In the genomic region with DNA sequence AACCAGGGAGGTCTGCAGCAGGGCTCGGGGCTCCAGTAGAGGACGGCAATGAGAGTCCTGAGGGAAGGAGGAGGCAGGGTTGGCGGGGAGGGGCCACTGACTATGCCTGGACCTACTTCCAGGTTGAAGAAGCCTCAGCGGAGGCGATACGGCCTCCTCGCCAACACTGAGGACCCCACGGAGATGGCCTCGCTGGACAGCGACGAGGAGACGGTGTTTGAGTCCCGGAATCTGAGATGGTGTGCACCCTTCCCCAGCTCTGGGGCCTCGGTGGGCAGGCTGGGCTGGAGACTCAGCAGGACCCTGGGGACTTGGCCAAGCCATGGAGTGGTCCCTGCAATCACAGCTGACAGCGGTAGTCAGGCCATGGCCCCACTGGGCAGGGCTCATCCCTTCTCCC, we compare ENCODE assay signal across 8 cellular contexts. TPM values are rescaled to one million over a fixed set of nuclear protein-coding genes. Genes with fewer than 3 reads are reported as not detected.
DNase-seq lines count a peak whose midpoint lies in the region; ATAC-seq, FAIRE-seq and TF ChIP-seq lines count a peak whose summit lies in the region.
"Had no signal": no experiment of that assay in that cellular context is flagged by ENCODE, and none has a peak within 500 bp of the region (broad histone marks: within the 10 kb centered on the region; RNA-seq: fewer than 3 reads in every experiment).

No MANE protein-coding gene starts in this region.

- 86 to 88% methylated on average over 15 of the region's 15 CpGs for WGBS in GM23248 (ENCODE audit: low coverage in 1 of 2, low lambda C conversion rate in 2 of 2, missing lambda C conversion rate in 2 of 2), 2 experiments
- WGBS in H1 (ENCODE audit: extremely low coverage in 1 of 2, insufficient coverage in 1 of 2, insufficient read length in 1 of 2, insufficient replicate concordance in 2 of 2, low coverage in 1 of 2, low lambda C conversion rate in 2 of 2, missing lambda C conversion rate in 1 of 2), 2 experiments, result 99% methylated on average over 12 of the region's 15 CpGs; no CpG with 5 or more reads in 1 of the 2 experiments
- 96% methylated on average over 15 of the region's 15 CpGs for WGBS in smooth muscle cell (ENCODE audit: low lambda C conversion rate)

- H3K27ac ChIP-seq in GM23248 (no peak overlapping the region), OCI-LY3 (ENCODE audit: low read length) (no peak overlapping the region), H1 (ENCODE audit: low read depth, low read length) (no peak overlapping the region), smooth muscle cell (ENCODE audit: low read depth) (no peak overlapping the region)

- H3K23me2 ChIP-seq in H1 (ENCODE audit: low read depth, low read length), result peaks cover 10% of the 10 kb centered on the region; the same call in 1 of the 2 replicates

- peak overlapping the region; percentile 76; the same call in 1 of the 2 replicates for H3K4me3 ChIP-seq in GM23248
- no peak overlapping the region for H3K4me3 ChIP-seq in OCI-LY3 (ENCODE audit: low read length)
- no peak overlapping the region; a peak in 1 of 8 replicates for H3K4me3 ChIP-seq in H1 (ENCODE audit: extremely low read depth in 1 of 4, insufficient read depth in 2 of 4, low read depth in 3 of 4, low read length in 4 of 4)
- no peak overlapping the region for H3K4me3 ChIP-seq in smooth muscle cell

- no peaks in the 10 kb centered on the region for H3K27me3 ChIP-seq in GM23248 (replicated peaks; ENCODE audit: insufficient read depth)
- no peaks in the 10 kb centered on the region for H3K27me3 ChIP-seq in OCI-LY3 (ENCODE audit: low read depth, low read length)
- H3K27me3 ChIP-seq in H1 (replicated peaks in 1 of 4; ENCODE audit: control insufficient read depth in 3 of 4, extremely low read depth in 1 of 4, insufficient read depth in 3 of 4, low read length in 3 of 4), result no peaks in the 10 kb centered on the region
- no peaks in the 10 kb centered on the region for H3K27me3 ChIP-seq in smooth muscle cell (ENCODE audit: low read depth)

- no peak overlapping the region for H2BK20ac ChIP-seq in H1 (ENCODE audit: low read length)

- H2BK5ac ChIP-seq in H1 (ENCODE audit: low read depth, low read length), result no peak overlapping the region

- ATAC-seq in HG03039 (IDR thresholded peaks at IDR 0.05; ENCODE audit: unreplicated experiment) (no peak), HG02970 (IDR thresholded peaks at IDR 0.05; ENCODE audit: low FRiP score, unreplicated experiment) (no peak)

- in situ Hi-C loops in GM23248 (cut with MboI), result no loop called here

- no peak overlapping the region; the same call in 1 of the 2 replicates for H4K8ac ChIP-seq in H1 (ENCODE audit: extremely low read depth, insufficient read depth, low read length)

- no peak for TF ChIP-seq POLR2A in H1 (IDR thresholded peaks at IDR 0.05; ENCODE audit: control extremely low read depth in 1 of 2, low read depth in 2 of 2, low read length in 2 of 2)

- peak overlapping the region; percentile 89; the same call in 1 of the 2 replicates for H3K9ac ChIP-seq in GM23248
- no peak overlapping the region for H3K9ac ChIP-seq in OCI-LY3 (ENCODE audit: low read length)
- H3K9ac ChIP-seq in H1 (replicated peaks in 1 of 4; ENCODE audit: extremely low read depth in 1 of 4, low read depth in 3 of 4, low read length in 3 of 4), result no peak overlapping the region
- H3K9ac ChIP-seq in smooth muscle cell (ENCODE audit: low read depth), result no peak overlapping the region

- H2BK15ac ChIP-seq in H1 (ENCODE audit: low read length), result no peak overlapping the region

- H3K9me2 ChIP-seq in GM23248 (ENCODE audit: insufficient read depth), result no peaks in the 10 kb centered on the region

- H2BK120ac ChIP-seq in H1 (replicated peaks; ENCODE audit: low read depth, low read length), result no peak overlapping the region

- no peak for FAIRE-seq in H1 (lab: Jason Lieb, UNC)

- H4K91ac ChIP-seq in H1 (replicated peaks; ENCODE audit: insufficient read length, low read length), result no peak overlapping the region

- H3K79me2 ChIP-seq in GM23248 (ENCODE audit: insufficient read depth) (peaks cover 34% of the 10 kb centered on the region), OCI-LY3 (ENCODE audit: low read length) (peaks cover 40% of the 10 kb centered on the region), H1 (ENCODE audit: control insufficient read depth in 1 of 2, insufficient read depth in 2 of 2, low read length in 2 of 2) (peaks cover 0 to 14% of the 10 kb centered on the region in 2 experiments; a peak in 1 of 4 replicates), smooth muscle cell (ENCODE audit: low read depth) (peaks cover 43% of the 10 kb centered on the region)

- H3K23ac ChIP-seq in H1 (ENCODE audit: insufficient read length), result no peak overlapping the region

- H3K14ac ChIP-seq in H1 (ENCODE audit: insufficient read length), result no peak overlapping the region

- 0 out of 2 replicates have a peak overlapping the region, but pooled peaks have one; percentile 17 for H2BK12ac ChIP-seq in H1 (ENCODE audit: low read depth, low read length)

- H3K18ac ChIP-seq in H1 (ENCODE audit: extremely low read depth, low read length), result no peak overlapping the region

- H3K36me3 ChIP-seq in GM23248 (ENCODE audit: low read depth), result peaks cover 23% of the 10 kb centered on the region; the same call in 1 of the 2 replicates
- peaks cover 43% of the 10 kb centered on the region for H3K36me3 ChIP-seq in OCI-LY3 (replicated peaks; ENCODE audit: low read depth, low read length)
- H3K36me3 ChIP-seq in H1 (ENCODE audit: control insufficient read depth in 2 of 4, insufficient read depth in 4 of 4, low read length in 3 of 4), result peaks cover 16 to 33% (median 26%) of the 10 kb centered on the region in 4 experiments
- peaks cover 8% of the 10 kb centered on the region for H3K36me3 ChIP-seq in smooth muscle cell (ENCODE audit: low read depth)

- no peak for TF ChIP-seq RAD21 in H1 (IDR thresholded peaks at IDR 0.05 in 1 of 2, conservative IDR thresholded peaks at IDR 0.05 in 1 of 2; ENCODE audit: low read depth in 2 of 2, low read length in 2 of 2)

- peaks cover 31% of the 10 kb centered on the region for H3F3A ChIP-seq in GM23248 (ENCODE audit: insufficient read depth)
- H3F3A ChIP-seq in smooth muscle cell (ENCODE audit: low read depth), result peaks cover 30% of the 10 kb centered on the region

- POLR2A ChIA-PET in H1 (lab: Charles Lee; ENCODE audit: partially characterized antibody), result interaction anchor here (1.4 to 11.4 kb wide), 3 partner anchors 16 to 103 kb away, joined by 5 to 331 read pairs (median 5); partner anchors contain the start of gene CIRBP

- H4K5ac ChIP-seq in H1 (ENCODE audit: insufficient read length, low read depth, low read length), result no peak overlapping the region

- H3K4me1 ChIP-seq in GM23248 (ENCODE audit: insufficient read depth) (peaks cover 5% of the 10 kb centered on the region; the same call in 1 of the 2 replicates), OCI-LY3 (ENCODE audit: low read length) (peaks cover 17% of the 10 kb centered on the region), H1 (replicated peaks in 1 of 4; ENCODE audit: control insufficient read depth in 3 of 4, insufficient read depth in 4 of 4, low read length in 3 of 4) (peaks cover 0 to 18% (median 14%) of the 10 kb centered on the region in 4 experiments; a peak in 5 of 7 replicates), smooth muscle cell (ENCODE audit: low read depth) (peaks cover 19% of the 10 kb centered on the region)

- no peak overlapping the region for H3K56ac ChIP-seq in H1 (replicated peaks; ENCODE audit: insufficient read length, low read depth, low read length)

- no peak for TF ChIP-seq EP300 in H1 (IDR thresholded peaks at IDR 0.05; ENCODE audit: borderline replicate concordance in 1 of 2, low read depth in 2 of 2, low read length in 2 of 2)

- H3K4me2 ChIP-seq in GM23248 (ENCODE audit: unreplicated experiment) (no peak overlapping the region), OCI-LY3 (ENCODE audit: low read length) (peak overlapping the region; percentile 82), H1 (ENCODE audit: insufficient read depth in 1 of 2, low read depth in 2 of 2, low read length in 2 of 2) (peak overlapping the region in 1 of 2 experiments; percentile 80; a peak in 1 of 4 replicates), smooth muscle cell (peak overlapping the region; percentile 99)

- no peaks in the 10 kb centered on the region for H3K9me3 ChIP-seq in GM23248 (ENCODE audit: low read depth)
- H3K9me3 ChIP-seq in OCI-LY3 (ENCODE audit: insufficient read depth, low read length), result no peaks in the 10 kb centered on the region
- no peaks in the 10 kb centered on the region for H3K9me3 ChIP-seq in H1 (ENCODE audit: insufficient read depth in 2 of 2, low read depth in 1 of 2, low read length in 1 of 2)
- no peaks in the 10 kb centered on the region for H3K9me3 ChIP-seq in smooth muscle cell (replicated peaks; ENCODE audit: low read depth)

- H3K4ac ChIP-seq in H1 (replicated peaks; ENCODE audit: insufficient read length, low read depth, low read length), result no peak overlapping the region

- DNase-seq in GM23248 (no peak), H1 (ENCODE audit: low read depth in 1 of 2, low spot score in 2 of 2) (no peak), smooth muscle cell (lab: John Stamatoyannopoulos, UW; ENCODE audit: unreplicated experiment) (no peak), NCI-H510A treated with DMSO at 0.1 percent for 48 hours (lab: John Stamatoyannopoulos, UW) (no peak)
- DNase-seq: head of caudate nucleus had no signal

- H2AFZ ChIP-seq in GM23248 (no peak overlapping the region), OCI-LY3 (ENCODE audit: low read depth, low read length) (no peak overlapping the region), H1 (ENCODE audit: low read length) (no peak overlapping the region), smooth muscle cell (ENCODE audit: low read depth) (no peak overlapping the region)

- H3K79me1 ChIP-seq in H1 (ENCODE audit: low read depth, low read length), result peaks cover 15% of the 10 kb centered on the region

- H4K20me1 ChIP-seq in GM23248 (ENCODE audit: insufficient read depth) (no peaks in the 10 kb centered on the region), OCI-LY3 (ENCODE audit: insufficient read depth, low read length) (peaks cover 5% of the 10 kb centered on the region; the same call in 1 of the 2 replicates), H1 (replicated peaks in 1 of 2; ENCODE audit: control insufficient read depth in 1 of 2, insufficient read depth in 2 of 2, low read length in 2 of 2) (peaks cover 2 to 20% of the 10 kb centered on the region in 2 experiments), smooth muscle cell (ENCODE audit: low read depth) (peaks cover 31% of the 10 kb centered on the region)

- no peak for TF ChIP-seq CTCF in OCI-LY3 (IDR thresholded peaks at IDR 0.05; ENCODE audit: low read depth, low read length)
- TF ChIP-seq CTCF in H1 (IDR thresholded peaks at IDR 0.05; ENCODE audit: control extremely low read depth in 1 of 3, insufficient read depth in 1 of 3, low read depth in 1 of 3, low read length in 3 of 3), result no peak
- no peak for TF ChIP-seq CTCF in smooth muscle cell (IDR thresholded peaks at IDR 0.05; ENCODE audit: borderline replicate concordance, insufficient read depth, poor library complexity, severe bottlenecking)

- CTCF ChIA-PET in H1 (lab: Charles Lee; ENCODE audit: partially characterized antibody), result interaction anchor here (1.0 to 4.0 kb wide), 5 partner anchors 33 to 106 kb away, joined by 3 to 14 read pairs (median 4); no protein-coding TSS in a partner anchor

- peak overlapping the region; percentile 67; the same call in 1 of the 2 replicates for H2AK5ac ChIP-seq in H1 (ENCODE audit: low read depth, low read length)

RNA-seq across cellular contexts. Expression of gene FAM174C, which starts 1.7 kb away (rescaled TPM):
- 61.5 and 84.5 TPM in 2 replicates for total RNA-seq in GM23248 (2014; rRNA removed; shearing (Covaris generic))
- polyA plus RNA-seq in GM23248 (2016; fragmentation: Nextera tagmentation; extraction: Ambion mirVana) (67.8 and 81.6 TPM in 2 replicates), H1 (2011; rRNA removed) (125 and 159 TPM in 2 replicates), smooth muscle cell (75.6 and 78.1 TPM in 2 replicates)
- 44.5 and 54.6 TPM in 2 replicates for total RNA-seq in H1 (2021; fragmentation: NEBNext Ultra II Directional; extraction: Animal tissue kit (Norgen Biotek cat#: 25700))
- 76.1 TPM for polyA plus RNA-seq in H1 (2011; cell fraction: cytosol; rRNA removed)
- 72.4 TPM for polyA plus RNA-seq in H1 (2011; cell fraction: nucleus; rRNA removed)
- polyA plus RNA-seq in H1 (2012, experiment 1 of 2), result 39.9 to 68.4 TPM (median 61.5 TPM) in 4 replicates
- 79.3 TPM for polyA plus RNA-seq in H1 (2012, experiment 2 of 2)
- 50.0 TPM for polyA plus RNA-seq in H1 (2013, experiment 1 of 2)
- polyA plus RNA-seq in H1 (2013, experiment 2 of 2), result 59.2 TPM
- 6.8 and 9.7 TPM in 2 replicates for polyA minus RNA-seq in H1 (2011; rRNA and poly(A)+ RNA removed)
- polyA minus RNA-seq in H1 (2011; cell fraction: cytosol; rRNA and poly(A)+ RNA removed), result 22.8 TPM
- polyA minus RNA-seq in H1 (2011; cell fraction: nucleus; rRNA and poly(A)+ RNA removed), result 20.8 TPM
- 33.4 and 41.5 TPM in 2 replicates for total RNA-seq in smooth muscle cell

RNA-seq across cellular contexts. Expression of gene CIRBP, which starts 7.9 kb away (rescaled TPM):
- total RNA-seq in GM23248 (2014; rRNA removed; shearing (Covaris generic)), result 239 and 392 TPM in 2 replicates
- polyA plus RNA-seq in GM23248 (2016; fragmentation: Nextera tagmentation; extraction: Ambion mirVana), result 163 and 185 TPM in 2 replicates
- total RNA-seq in H1 (2021; fragmentation: NEBNext Ultra II Directional; extraction: Animal tissue kit (Norgen Biotek cat#: 25700)), result 175 TPM in 2 replicates
- 199 and 331 TPM in 2 replicates for polyA plus RNA-seq in H1 (2011; rRNA removed)
- polyA plus RNA-seq in H1 (2011; cell fraction: cytosol; rRNA removed), result 472 TPM
- 581 TPM for polyA plus RNA-seq in H1 (2011; cell fraction: nucleus; rRNA removed)
- polyA plus RNA-seq in H1 (2012, experiment 1 of 2), result 213 to 357 TPM (median 316 TPM) in 4 replicates
- polyA plus RNA-seq in H1 (2012, experiment 2 of 2), result 95.1 TPM
- polyA plus RNA-seq in H1 (2013, experiment 1 of 2), result 151 TPM
- polyA plus RNA-seq in H1 (2013, experiment 2 of 2), result 135 TPM
- 44.5 and 56.0 TPM in 2 replicates for polyA minus RNA-seq in H1 (2011; rRNA and poly(A)+ RNA removed)
- 77.4 TPM for polyA minus RNA-seq in H1 (2011; cell fraction: cytosol; rRNA and poly(A)+ RNA removed)
- polyA minus RNA-seq in H1 (2011; cell fraction: nucleus; rRNA and poly(A)+ RNA removed), result 99.9 TPM
- 119 and 122 TPM in 2 replicates for total RNA-seq in smooth muscle cell
- polyA plus RNA-seq in smooth muscle cell, result 215 and 235 TPM in 2 replicates

RNA-seq across cellular contexts. Expression of gene EFNA2, which starts 8.6 kb away (rescaled TPM):
- total RNA-seq in GM23248 (2014; rRNA removed; shearing (Covaris generic)), result not detected in 2 replicates
- polyA plus RNA-seq in GM23248 (2016; fragmentation: Nextera tagmentation; extraction: Ambion mirVana) (not detected in 2 replicates), H1 (2011; rRNA removed) (4.0 and 10.1 TPM in 2 replicates), smooth muscle cell (0.89 and 1.2 TPM in 2 replicates)
- 7.0 and 10.3 TPM in 2 replicates for total RNA-seq in H1 (2021; fragmentation: NEBNext Ultra II Directional; extraction: Animal tissue kit (Norgen Biotek cat#: 25700))
- polyA plus RNA-seq in H1 (2011; cell fraction: cytosol; rRNA removed), result 4.0 TPM
- polyA plus RNA-seq in H1 (2011; cell fraction: nucleus; rRNA removed), result 7.2 TPM
- 2.0 to 9.1 TPM (median 7.0 TPM) in 4 replicates for polyA plus RNA-seq in H1 (2012, experiment 1 of 2)
- 7.5 TPM for polyA plus RNA-seq in H1 (2012, experiment 2 of 2)
- 10.3 TPM for polyA plus RNA-seq in H1 (2013, experiment 1 of 2)
- 10.9 TPM for polyA plus RNA-seq in H1 (2013, experiment 2 of 2)
- polyA minus RNA-seq in H1 (2011; rRNA and poly(A)+ RNA removed), result 0.63 and 1.6 TPM in 2 replicates
- polyA minus RNA-seq in H1 (2011; cell fraction: cytosol; rRNA and poly(A)+ RNA removed), result 9.2 TPM
- polyA minus RNA-seq in H1 (2011; cell fraction: nucleus; rRNA and poly(A)+ RNA removed), result 6.9 TPM
- total RNA-seq in smooth muscle cell, result 6.2 and 7.4 TPM in 2 replicates

RNA-seq across cellular contexts. Expression of gene MIDN, which starts 28.7 kb away (rescaled TPM):
- total RNA-seq in GM23248 (2014; rRNA removed; shearing (Covaris generic)), result 9.4 and 18.5 TPM in 2 replicates
- 3.1 and 4.0 TPM in 2 replicates for polyA plus RNA-seq in GM23248 (2016; fragmentation: Nextera tagmentation; extraction: Ambion mirVana)
- 159 and 166 TPM in 2 replicates for total RNA-seq in H1 (2021; fragmentation: NEBNext Ultra II Directional; extraction: Animal tissue kit (Norgen Biotek cat#: 25700))
- 39.8 and 86.0 TPM in 2 replicates for polyA plus RNA-seq in H1 (2011; rRNA removed)
- 38.5 TPM for polyA plus RNA-seq in H1 (2011; cell fraction: cytosol; rRNA removed)
- polyA plus RNA-seq in H1 (2011; cell fraction: nucleus; rRNA removed), result 85.2 TPM
- polyA plus RNA-seq in H1 (2012, experiment 1 of 2), result 58.2 to 110 TPM (median 92.2 TPM) in 4 replicates
- polyA plus RNA-seq in H1 (2012, experiment 2 of 2), result 90.5 TPM
- 95.6 TPM for polyA plus RNA-seq in H1 (2013, experiment 1 of 2)
- polyA plus RNA-seq in H1 (2013, experiment 2 of 2), result 90.3 TPM
- 10.3 and 14.3 TPM in 2 replicates for polyA minus RNA-seq in H1 (2011; rRNA and poly(A)+ RNA removed)
- 86.0 TPM for polyA minus RNA-seq in H1 (2011; cell fraction: cytosol; rRNA and poly(A)+ RNA removed)
- polyA minus RNA-seq in H1 (2011; cell fraction: nucleus; rRNA and poly(A)+ RNA removed), result 55.2 TPM
- total RNA-seq in smooth muscle cell, result 25.0 and 58.5 TPM in 2 replicates
- 65.3 and 70.6 TPM in 2 replicates for polyA plus RNA-seq in smooth muscle cell

RNA-seq across cellular contexts. Expression of gene ATP5F1D, which starts 35.5 kb away (rescaled TPM):
- total RNA-seq in GM23248 (2014; rRNA removed; shearing (Covaris generic)), result 27.4 and 38.9 TPM in 2 replicates
- polyA plus RNA-seq in GM23248 (2016; fragmentation: Nextera tagmentation; extraction: Ambion mirVana) (287 and 290 TPM in 2 replicates), H1 (2011; rRNA removed) (249 and 338 TPM in 2 replicates), smooth muscle cell (265 and 272 TPM in 2 replicates)
- total RNA-seq in H1 (2021; fragmentation: NEBNext Ultra II Directional; extraction: Animal tissue kit (Norgen Biotek cat#: 25700)), result 174 and 182 TPM in 2 replicates
- polyA plus RNA-seq in H1 (2011; cell fraction: cytosol; rRNA removed), result 142 TPM
- 120 TPM for polyA plus RNA-seq in H1 (2011; cell fraction: nucleus; rRNA removed)
- 87.3 to 189 TPM (median 180 TPM) in 4 replicates for polyA plus RNA-seq in H1 (2012, experiment 1 of 2)
- polyA plus RNA-seq in H1 (2012, experiment 2 of 2), result 328 TPM
- polyA plus RNA-seq in H1 (2013, experiment 1 of 2), result 148 TPM
- 145 TPM for polyA plus RNA-seq in H1 (2013, experiment 2 of 2)
- polyA minus RNA-seq in H1 (2011; rRNA and poly(A)+ RNA removed), result 13.4 and 18.6 TPM in 2 replicates
- polyA minus RNA-seq in H1 (2011; cell fraction: cytosol; rRNA and poly(A)+ RNA removed), result 118 TPM
- polyA minus RNA-seq in H1 (2011; cell fraction: nucleus; rRNA and poly(A)+ RNA removed), result 40.2 TPM
- 29.1 and 68.8 TPM in 2 replicates for total RNA-seq in smooth muscle cell
